23 cellular contexts compared by ENCODE assay signal in the genomic region with DNA sequence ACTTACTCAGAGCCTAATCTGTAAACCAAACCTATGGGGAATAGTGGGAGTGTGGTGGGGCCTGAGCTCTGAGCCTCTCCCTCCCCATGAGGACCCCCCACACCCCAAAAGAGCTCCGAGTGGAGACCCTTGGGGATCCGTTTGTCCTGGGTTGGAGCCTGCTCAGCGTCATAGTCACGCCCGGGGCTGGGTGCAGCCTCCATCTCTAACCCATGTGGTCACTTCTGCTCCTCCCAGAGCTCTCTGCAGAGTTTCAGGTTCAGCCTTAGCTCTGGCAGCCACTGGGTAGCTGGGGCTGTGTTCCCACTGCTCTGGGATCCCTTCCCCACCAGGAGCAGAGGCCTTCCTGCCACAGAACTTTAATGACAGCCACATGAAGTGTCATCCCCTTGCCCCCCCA. TPM values are rescaled to one million over a fixed set of nuclear protein-coding genes. Genes with fewer than 3 reads are reported as not detected.
DNase-seq lines count a peak whose midpoint lies in the region; ATAC-seq and TF ChIP-seq lines count a peak whose summit lies in the region.
"Had no signal": no experiment of that assay in that cellular context is flagged by ENCODE, and none has a peak within 500 bp of the region (broad histone marks: within the 10 kb centered on the region; RNA-seq: fewer than 3 reads in every experiment).

No MANE protein-coding gene starts in this region.

- no peaks in the 10 kb centered on the region for H3K4me1 Mint-ChIP-seq in effector memory CD8-positive, alpha-beta T cell (ENCODE audit: low read depth in 2 of 2)
- H3K4me1 Mint-ChIP-seq: natural killer cell had no signal

- H3K36me3 Mint-ChIP-seq in effector memory CD8-positive, alpha-beta T cell (ENCODE audit: insufficient read depth), result peaks cover 85% of the 10 kb centered on the region
- H3K36me3 Mint-ChIP-seq: natural killer cell had no signal

- H3K4me3 Mint-ChIP-seq in effector memory CD8-positive, alpha-beta T cell, result no peak overlapping the region
- H3K4me3 Mint-ChIP-seq: activated naive CD4-positive, alpha-beta T cell treated with anti-CD3 and anti-CD28 coated beads, Interleukin-2, amount 50 U/mL, for 24 hours; CD8-positive, alpha-beta T cell; natural killer cell; T-cell had no signal

- H3K9me3 ChIP-seq in lower lobe of right lung (no peaks in the 10 kb centered on the region), mucosa of descending colon (no peaks in the 10 kb centered on the region)
- H3K9me3 ChIP-seq: colonic mucosa, testis had no signal

- H3K4me3 ChIP-seq in H7 (ENCODE audit: insufficient read depth, low read depth, low read length) (no peak overlapping the region), lower lobe of right lung (no peak overlapping the region), mucosa of descending colon (no peak overlapping the region)
- H3K4me3 ChIP-seq: colonic mucosa, GM23248, testis had no signal

- peaks cover 35% of the 10 kb centered on the region for H3K36me3 ChIP-seq in H7 (replicated peaks; ENCODE audit: control insufficient read depth, insufficient read depth, low read length)
- H3K36me3 ChIP-seq in lower lobe of right lung, result peaks cover 100% of the 10 kb centered on the region
- peaks cover 3% of the 10 kb centered on the region for H3K36me3 ChIP-seq in mucosa of descending colon (ENCODE audit: low read depth)

- H3K27me3 Mint-ChIP-seq in effector memory CD8-positive, alpha-beta T cell, result no peaks in the 10 kb centered on the region
- H3K27me3 Mint-ChIP-seq: activated naive CD4-positive, alpha-beta T cell treated with anti-CD3 and anti-CD28 coated beads, Interleukin-2, amount 50 U/mL, for 24 hours; T-cell had no signal

- H3K27me3 ChIP-seq in H7 (ENCODE audit: control insufficient read depth, insufficient read depth, low read length) (no peaks in the 10 kb centered on the region), lower lobe of right lung (ENCODE audit: low read depth) (no peaks in the 10 kb centered on the region)
- H3K27me3 ChIP-seq: colonic mucosa, testis had no signal

- intact Hi-C loops in lower lobe of right lung (cut with DNase I), result no loop called here
- intact Hi-C loops in mucosa of descending colon (cut with DNase I, micrococcal nuclease), result no loop called here

- no peaks in the 10 kb centered on the region for H3K9me3 Mint-ChIP-seq in effector memory CD8-positive, alpha-beta T cell
- H3K9me3 Mint-ChIP-seq: activated naive CD4-positive, alpha-beta T cell treated with anti-CD3 and anti-CD28 coated beads, Interleukin-2, amount 50 U/mL, for 24 hours; CD8-positive, alpha-beta T cell; natural killer cell; T-cell had no signal

- no peak for ATAC-seq in effector memory CD8-positive, alpha-beta T cell (replicated peaks)
- ATAC-seq in lower lobe of right lung, result no peak
- no peak for ATAC-seq in mucosa of descending colon
- ATAC-seq in HG02588 (IDR thresholded peaks at IDR 0.05; ENCODE audit: unreplicated experiment), result no peak
- ATAC-seq in activated CD4-positive, CD25-positive, alpha-beta regulatory T cell treated with anti-CD3 and anti-CD28 coated beads, Interleukin-2, amount 50 U/mL, for 24 hours, result no peak
- ATAC-seq: CD8-positive, alpha-beta T cell; natural killer cell had no signal

- H3K4me1 ChIP-seq in lower lobe of right lung (no peaks in the 10 kb centered on the region), mucosa of descending colon (ENCODE audit: low read depth) (no peaks in the 10 kb centered on the region)
- H3K4me1 ChIP-seq: colonic mucosa had no signal

- H3K27ac ChIP-seq in lower lobe of right lung, result no peak overlapping the region
- H3K27ac ChIP-seq: colonic mucosa, GM23248, testis had no signal

- DNase-seq in A172 (ENCODE audit: low spot score), result peak; percentile 22
- peak; percentile 28 for DNase-seq in H7
- DNase-seq in effector memory CD8-positive, alpha-beta T cell, result no peak
- peak; percentile 19 for DNase-seq in lower lobe of right lung
- DNase-seq in mucosa of descending colon, result no peak
- DNase-seq in cerebellar nuclear complex (lab: John Stamatoyannopoulos, UW), result no peak
- DNase-seq: activated CD4-positive, alpha-beta T cell treated with anti-CD3 and anti-CD28 coated beads, Interleukin-2, amount 50 U/mL, for 1 hour; activated CD8-positive, alpha-beta memory T cell treated with anti-CD3 and anti-CD28 coated beads, Interleukin-2, amount 50 U/mL, for 48 hours; CD8-positive, alpha-beta T cell; colonic mucosa; DMS53; hypothalamus; mesenchymal stem cell; MM.1S; natural killer cell; NCI-H1694; SHP77; T-cell; testis had no signal

- TF ChIP-seq CTCF in lower lobe of right lung (IDR thresholded peaks at IDR 0.05) (no peak), mucosa of descending colon (IDR thresholded peaks at IDR 0.05) (no peak)

- peak overlapping the region; percentile 46 to 81 for H3K27ac Mint-ChIP-seq in effector memory CD8-positive, alpha-beta T cell
- H3K27ac Mint-ChIP-seq: activated naive CD4-positive, alpha-beta T cell treated with anti-CD3 and anti-CD28 coated beads, Interleukin-2, amount 50 U/mL, for 24 hours; CD8-positive, alpha-beta T cell; natural killer cell had no signal

RNA-seq across cellular contexts. Expression of gene PFKFB3, which starts 25.9 kb away (rescaled TPM):
- 12.2 and 16.5 TPM in 2 replicates for total RNA-seq in A172 (2014; rRNA removed; shearing (Covaris generic))
- total RNA-seq in H7 (2014; rRNA removed; shearing (Covaris generic)), result 14.6 and 20.1 TPM in 2 replicates
- total RNA-seq in lower lobe of right lung (78.5 TPM), mucosa of descending colon (10 to 100 TPM; 19.3 to 39.0 (median 21.7) TPM)

Comparison
In these comparisons a context has a peak if more than half of its experiments do, and no peak if none do; other contexts are left out.
1. DNase-seq: peak in A172 (single experiment), H7 (single experiment) and lower lobe of right lung (single experiment); none in effector memory CD8-positive, alpha-beta T cell (0 of 3), mucosa of descending colon (0 of 3) and cerebellar nuclear complex (0 of 2).